In genomic region chr19:53810891-53811290, GRCh38 we compare ENCODE assay signal across 9 cellular contexts. TPM values are rescaled to one million over a fixed set of nuclear protein-coding genes. Genes with fewer than 3 reads are reported as not detected.
"Had no signal": no experiment of that assay in that cellular context is flagged by ENCODE, and none has a peak within 500 bp of the region (broad histone marks: within the 10 kb centered on the region; RNA-seq: fewer than 3 reads in every experiment).

No MANE protein-coding gene starts in this region.

- H3K4me2 ChIP-seq: GM23338 had no signal

- FAIRE-seq: HepG2, K562 had no signal

- DNase-seq: H7, HFFc6, IMR-90 had no signal

- H3K27ac ChIP-seq: HL-60 had no signal

- H3K9me3 ChIP-seq: HAP-1 had no signal

- H3K4me3 ChIP-seq: GM23338, HAP-1, K562 had no signal

- H3K4me1 ChIP-seq: HAP-1 had no signal

- H2AFZ ChIP-seq: GM23338 had no signal

- H3K27ac Mint-ChIP-seq: GM23338, HFFc6 had no signal

- H3K9me3 Mint-ChIP-seq: HFFc6 had no signal

- H3K36me3 ChIP-seq: HAP-1 had no signal

- H3K4me3 Mint-ChIP-seq: GM23338, HFFc6 had no signal

RNA-seq across cellular contexts. Expression of gene NLRP12, which starts 13.2 kb away (rescaled TPM):
- total RNA-seq: HFFc6, HT1080, IMR-90, K562 had no signal
- polyA plus RNA-seq: IMR-90, K562 had no signal
